In genomic region chr7:12868027-12868426, GRCh38 we compare ENCODE assay signal across 35 cellular contexts.
"Had no signal": no experiment of that assay in that cellular context is flagged by ENCODE, and none has a peak within 500 bp of the region (broad histone marks: within the 10 kb centered on the region; RNA-seq: fewer than 3 reads in every experiment).

No MANE protein-coding gene starts in this region.

- H3K27ac ChIP-seq: KMS-11 had no signal

- H3K9me3 ChIP-seq: MG63 had no signal

- H3K27me3 ChIP-seq: MG63 had no signal

- H3K4me2 ChIP-seq: KMS-11 had no signal

- H3K36me3 ChIP-seq: MG63 had no signal

- DNase-seq: Karpas-422, Kasumi-1, MG63, MM.1S, MV-4-11, NCI-H1048, NCI-H1092, NCI-H1092 treated with DMSO at 0.1 percent for 48 hours, NCI-H1105, NCI-H1105 treated with DMSO at 0.1 percent for 48 hours, NCI-H1417, NCI-H1417 treated with DMSO at 0.1 percent for 48 hours, NCI-H1436, NCI-H1436 treated with DMSO at 0.1 percent for 48 hours, NCI-H146, NCI-H1694, NCI-H1694 treated with DMSO at 0.1 percent for 48 hours, NCI-H187, NCI-H187 treated with DMSO at 0.1 percent for 48 hours, NCI-H1930, NCI-H2029, NCI-H2029 treated with DMSO at 0.1 percent for 48 hours, NCI-H2081, NCI-H2081 treated with DMSO at 0.1 percent for 48 hours, NCI-H2107, NCI-H2171, NCI-H2171 treated with DMSO at 0.1 percent for 48 hours, NCI-H2227 treated with DMSO at 0.1 percent for 48 hours, NCI-H226, NCI-H345, NCI-H446, NCI-H446 treated with DMSO at 0.1 percent for 48 hours, NCI-H510A, NCI-H510A treated with DMSO at 0.1 percent for 48 hours had no signal

- H3K9ac ChIP-seq: KMS-11 had no signal

- H3K4me3 ChIP-seq: MG63 had no signal
